1 cellular context compared by ENCODE assay signal in genomic region chr11:57735655-57736298, GRCh38.
TF ChIP-seq lines count a peak whose summit lies in the region.

No MANE protein-coding gene starts in this region.

TF ChIP-seq in K562, 482 proteins besides CTCF, POLR2A, EP300 and RAD21 (continues in another document):
- TF ChIP-seq, protein P1, sequence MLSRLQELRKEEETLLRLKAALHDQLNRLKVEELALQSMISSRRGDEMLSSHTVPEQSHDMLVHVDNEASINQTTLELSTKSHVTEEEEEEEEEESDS (CRISPR knock-in tag; IDR thresholded peaks at IDR 0.05) = no peak
- TF ChIP-seq PHF20 (IDR thresholded peaks at IDR 0.05; ENCODE audit: partially characterized antibody) (no peak), BHLHE40 (IDR thresholded peaks at IDR 0.05; ENCODE audit: low read length) (peak; percentile 79), MCM5 (IDR thresholded peaks at IDR 0.05; ENCODE audit: low read depth) (no peak), HCFC1 (IDR thresholded peaks at IDR 0.05; ENCODE audit: low read depth, low read length) (no peak), MTA3 (IDR thresholded peaks at IDR 0.05; ENCODE audit: borderline replicate concordance) (peak; percentile 52), SMARCE1 (IDR thresholded peaks at IDR 0.05) (no peak), GATA2 (CRISPR knock-in tag; IDR thresholded peaks at IDR 0.05) (0 out of 2 replicates have a peak, but pooled peaks have one; percentile 37), SMARCA5 (IDR thresholded peaks at IDR 0.05) (no peak), CBFA2T3 (IDR thresholded peaks at IDR 0.05) (peak; percentile 50), NUFIP1 (IDR thresholded peaks at IDR 0.05; ENCODE audit: partially characterized antibody) (peak; percentile 18), JUND (IDR thresholded peaks at IDR 0.05; ENCODE audit: borderline replicate concordance, low read depth, low read length) (peak; percentile 27; the same call in 1 of the 2 replicates), JUND (tag; IDR thresholded peaks at IDR 0.05; ENCODE audit: borderline replicate concordance, low read depth, low read length) (peak; percentile 64; the same call in 1 of the 3 replicates), ELF4 (CRISPR knock-in tag; IDR thresholded peaks at IDR 0.05) (0 out of 2 replicates have a peak, but pooled peaks have one; percentile 39), MAFF (IDR thresholded peaks at IDR 0.05; ENCODE audit: low read length) (no peak), PTBP1 (IDR thresholded peaks at IDR 0.05; ENCODE audit: low read depth, low read length) (no peak), ZNF175 (CRISPR knock-in tag; IDR thresholded peaks at IDR 0.05; ENCODE audit: low read depth) (0 out of 2 replicates have a peak, but pooled peaks have one; percentile 45), PHTF2 (CRISPR knock-in tag; IDR thresholded peaks at IDR 0.05) (no peak), CBX2 (IDR thresholded peaks at IDR 0.05; ENCODE audit: insufficient read depth, low read length, poor library complexity, severe bottlenecking) (no peak), FOXA3 (CRISPR knock-in tag; conservative IDR thresholded peaks at IDR 0.05 in 1 of 2, IDR thresholded peaks at IDR 0.05 in 1 of 2) (no peak), SMARCA4 (IDR thresholded peaks at IDR 0.05) (peak; percentile 50), PTRF (tag; IDR thresholded peaks at IDR 0.05) (no peak), NFIC (IDR thresholded peaks at IDR 0.05) (no peak), LEF1 (IDR thresholded peaks at IDR 0.05) (peak; percentile 72), HDAC2 (IDR thresholded peaks at IDR 0.05) (peak; percentile 52; the same call in 1 of the 2 replicates), ZBTB17 (CRISPR knock-in tag; IDR thresholded peaks at IDR 0.05) (no peak), CHD1 (IDR thresholded peaks at IDR 0.05; ENCODE audit: low read length) (no peak), CBX5 (IDR thresholded peaks at IDR 0.05; ENCODE audit: borderline replicate concordance, low read depth) (no peak), MAZ (CRISPR knock-in tag; conservative IDR thresholded peaks at IDR 0.05 in 1 of 2, IDR thresholded peaks at IDR 0.05 in 1 of 2) (peak in 1 of 2 experiments; percentile 76; a peak in 1 of 4 replicates), BACH1 (tag; IDR thresholded peaks at IDR 0.05) (0 out of 2 replicates have a peak, but pooled peaks have one; percentile 21), ARID1B (IDR thresholded peaks at IDR 0.05) (peak; percentile 47), TAF1 (IDR thresholded peaks at IDR 0.05; ENCODE audit: control insufficient read depth, extremely low read depth, insufficient read depth, low read length, severe bottlenecking) (peak; percentile 32), STAT6 (CRISPR knock-in tag; IDR thresholded peaks at IDR 0.05) (0 out of 2 replicates have a peak, but pooled peaks have one; percentile 31), ZNF609 (CRISPR knock-in tag; IDR thresholded peaks at IDR 0.05; ENCODE audit: borderline replicate concordance) (no peak), RBM14 (IDR thresholded peaks at IDR 0.05; ENCODE audit: borderline replicate concordance, insufficient read depth, low read depth, low read length) (no peak), ZNF282 (CRISPR knock-in tag; IDR thresholded peaks at IDR 0.05) (no peak), NBN (IDR thresholded peaks at IDR 0.05; ENCODE audit: low read depth) (peak; percentile 47; the same call in 1 of the 2 replicates), TEAD1 (CRISPR knock-in tag; IDR thresholded peaks at IDR 0.05) (0 out of 4 replicates have a peak, but pooled peaks have one; percentile 20 to 31), FOXK2 (conservative IDR thresholded peaks at IDR 0.05 in 1 of 2, IDR thresholded peaks at IDR 0.05 in 1 of 2; ENCODE audit: low read depth in 2 of 2) (peak in 1 of 2 experiments; percentile 31; a peak in 1 of 4 replicates), NFE2 (IDR thresholded peaks at IDR 0.05; ENCODE audit: low read depth) (0 out of 2 replicates have a peak, but pooled peaks have one; percentile 15)
- TF ChIP-seq, protein P2, sequence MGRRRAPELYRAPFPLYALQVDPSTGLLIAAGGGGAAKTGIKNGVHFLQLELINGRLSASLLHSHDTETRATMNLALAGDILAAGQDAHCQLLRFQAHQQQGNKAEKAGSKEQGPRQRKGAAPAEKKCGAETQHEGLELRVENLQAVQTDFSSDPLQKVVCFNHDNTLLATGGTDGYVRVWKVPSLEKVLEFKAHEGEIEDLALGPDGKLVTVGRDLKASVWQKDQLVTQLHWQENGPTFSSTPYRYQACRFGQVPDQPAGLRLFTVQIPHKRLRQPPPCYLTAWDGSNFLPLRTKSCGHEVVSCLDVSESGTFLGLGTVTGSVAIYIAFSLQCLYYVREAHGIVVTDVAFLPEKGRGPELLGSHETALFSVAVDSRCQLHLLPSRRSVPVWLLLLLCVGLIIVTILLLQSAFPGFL (CRISPR knock-in tag; IDR thresholded peaks at IDR 0.05) = no peak
- TF ChIP-seq, protein P3, sequence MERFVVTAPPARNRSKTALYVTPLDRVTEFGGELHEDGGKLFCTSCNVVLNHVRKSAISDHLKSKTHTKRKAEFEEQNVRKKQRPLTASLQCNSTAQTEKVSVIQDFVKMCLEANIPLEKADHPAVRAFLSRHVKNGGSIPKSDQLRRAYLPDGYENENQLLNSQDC (CRISPR knock-in tag; IDR thresholded peaks at IDR 0.05) = no peak
- TF ChIP-seq, protein P4, sequence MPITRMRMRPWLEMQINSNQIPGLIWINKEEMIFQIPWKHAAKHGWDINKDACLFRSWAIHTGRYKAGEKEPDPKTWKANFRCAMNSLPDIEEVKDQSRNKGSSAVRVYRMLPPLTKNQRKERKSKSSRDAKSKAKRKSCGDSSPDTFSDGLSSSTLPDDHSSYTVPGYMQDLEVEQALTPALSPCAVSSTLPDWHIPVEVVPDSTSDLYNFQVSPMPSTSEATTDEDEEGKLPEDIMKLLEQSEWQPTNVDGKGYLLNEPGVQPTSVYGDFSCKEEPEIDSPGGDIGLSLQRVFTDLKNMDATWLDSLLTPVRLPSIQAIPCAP (CRISPR knock-in tag; IDR thresholded peaks at IDR 0.05; ENCODE audit: borderline replicate concordance) = no peak
- TF ChIP-seq, protein P5, sequence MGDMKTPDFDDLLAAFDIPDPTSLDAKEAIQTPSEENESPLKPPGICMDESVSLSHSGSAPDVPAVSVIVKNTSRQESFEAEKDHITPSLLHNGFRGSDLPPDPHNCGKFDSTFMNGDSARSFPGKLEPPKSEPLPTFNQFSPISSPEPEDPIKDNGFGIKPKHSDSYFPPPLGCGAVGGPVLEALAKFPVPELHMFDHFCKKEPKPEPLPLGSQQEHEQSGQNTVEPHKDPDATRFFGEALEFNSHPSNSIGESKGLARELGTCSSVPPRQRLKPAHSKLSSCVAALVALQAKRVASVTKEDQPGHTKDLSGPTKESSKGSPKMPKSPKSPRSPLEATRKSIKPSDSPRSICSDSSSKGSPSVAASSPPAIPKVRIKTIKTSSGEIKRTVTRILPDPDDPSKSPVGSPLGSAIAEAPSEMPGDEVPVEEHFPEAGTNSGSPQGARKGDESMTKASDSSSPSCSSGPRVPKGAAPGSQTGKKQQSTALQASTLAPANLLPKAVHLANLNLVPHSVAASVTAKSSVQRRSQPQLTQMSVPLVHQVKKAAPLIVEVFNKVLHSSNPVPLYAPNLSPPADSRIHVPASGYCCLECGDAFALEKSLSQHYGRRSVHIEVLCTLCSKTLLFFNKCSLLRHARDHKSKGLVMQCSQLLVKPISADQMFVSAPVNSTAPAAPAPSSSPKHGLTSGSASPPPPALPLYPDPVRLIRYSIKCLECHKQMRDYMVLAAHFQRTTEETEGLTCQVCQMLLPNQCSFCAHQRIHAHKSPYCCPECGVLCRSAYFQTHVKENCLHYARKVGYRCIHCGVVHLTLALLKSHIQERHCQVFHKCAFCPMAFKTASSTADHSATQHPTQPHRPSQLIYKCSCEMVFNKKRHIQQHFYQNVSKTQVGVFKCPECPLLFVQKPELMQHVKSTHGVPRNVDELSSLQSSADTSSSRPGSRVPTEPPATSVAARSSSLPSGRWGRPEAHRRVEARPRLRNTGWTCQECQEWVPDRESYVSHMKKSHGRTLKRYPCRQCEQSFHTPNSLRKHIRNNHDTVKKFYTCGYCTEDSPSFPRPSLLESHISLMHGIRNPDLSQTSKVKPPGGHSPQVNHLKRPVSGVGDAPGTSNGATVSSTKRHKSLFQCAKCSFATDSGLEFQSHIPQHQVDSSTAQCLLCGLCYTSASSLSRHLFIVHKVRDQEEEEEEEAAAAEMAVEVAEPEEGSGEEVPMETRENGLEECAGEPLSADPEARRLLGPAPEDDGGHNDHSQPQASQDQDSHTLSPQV (IDR thresholded peaks at IDR 0.05) = 0 out of 2 replicates have a peak, but pooled peaks have one; percentile 26
- TF ChIP-seq, protein P6, sequence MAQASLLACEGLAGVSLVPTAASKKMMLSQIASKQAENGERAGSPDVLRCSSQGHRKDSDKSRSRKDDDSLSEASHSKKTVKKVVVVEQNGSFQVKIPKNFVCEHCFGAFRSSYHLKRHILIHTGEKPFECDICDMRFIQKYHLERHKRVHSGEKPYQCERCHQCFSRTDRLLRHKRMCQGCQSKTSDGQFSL (CRISPR knock-in tag; IDR thresholded peaks at IDR 0.05) = no peak
- TF ChIP-seq, protein P6 (tag; IDR thresholded peaks at IDR 0.05) = no peak
- TF ChIP-seq, protein P7, sequence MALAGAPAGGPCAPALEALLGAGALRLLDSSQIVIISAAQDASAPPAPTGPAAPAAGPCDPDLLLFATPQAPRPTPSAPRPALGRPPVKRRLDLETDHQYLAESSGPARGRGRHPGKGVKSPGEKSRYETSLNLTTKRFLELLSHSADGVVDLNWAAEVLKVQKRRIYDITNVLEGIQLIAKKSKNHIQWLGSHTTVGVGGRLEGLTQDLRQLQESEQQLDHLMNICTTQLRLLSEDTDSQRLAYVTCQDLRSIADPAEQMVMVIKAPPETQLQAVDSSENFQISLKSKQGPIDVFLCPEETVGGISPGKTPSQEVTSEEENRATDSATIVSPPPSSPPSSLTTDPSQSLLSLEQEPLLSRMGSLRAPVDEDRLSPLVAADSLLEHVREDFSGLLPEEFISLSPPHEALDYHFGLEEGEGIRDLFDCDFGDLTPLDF (CRISPR knock-in tag; IDR thresholded peaks at IDR 0.05) = 0 out of 2 replicates have a peak, but pooled peaks have one; percentile 45
- TF ChIP-seq, protein P8, sequence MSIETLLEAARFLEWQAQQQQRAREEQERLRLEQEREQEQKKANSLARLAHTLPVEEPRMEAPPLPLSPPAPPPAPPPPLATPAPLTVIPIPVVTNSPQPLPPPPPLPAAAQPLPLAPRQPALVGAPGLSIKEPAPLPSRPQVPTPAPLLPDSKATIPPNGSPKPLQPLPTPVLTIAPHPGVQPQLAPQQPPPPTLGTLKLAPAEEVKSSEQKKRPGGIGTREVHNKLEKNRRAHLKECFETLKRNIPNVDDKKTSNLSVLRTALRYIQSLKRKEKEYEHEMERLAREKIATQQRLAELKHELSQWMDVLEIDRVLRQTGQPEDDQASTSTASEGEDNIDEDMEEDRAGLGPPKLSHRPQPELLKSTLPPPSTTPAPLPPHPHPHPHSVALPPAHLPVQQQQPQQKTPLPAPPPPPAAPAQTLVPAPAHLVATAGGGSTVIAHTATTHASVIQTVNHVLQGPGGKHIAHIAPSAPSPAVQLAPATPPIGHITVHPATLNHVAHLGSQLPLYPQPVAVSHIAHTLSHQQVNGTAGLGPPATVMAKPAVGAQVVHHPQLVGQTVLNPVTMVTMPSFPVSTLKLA (conservative IDR thresholded peaks at IDR 0.05) = peak; percentile 68 to 77; a peak in 3 of 4 replicates
- TF ChIP-seq, protein P9, sequence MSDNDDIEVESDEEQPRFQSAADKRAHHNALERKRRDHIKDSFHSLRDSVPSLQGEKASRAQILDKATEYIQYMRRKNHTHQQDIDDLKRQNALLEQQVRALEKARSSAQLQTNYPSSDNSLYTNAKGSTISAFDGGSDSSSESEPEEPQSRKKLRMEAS (CRISPR knock-in tag; IDR thresholded peaks at IDR 0.05) = peak; percentile 45; the same call in 1 of the 2 replicates
